24 cellular contexts compared by ENCODE assay signal in genomic region chr7:41574377-41574776, GRCh38.
DNase-seq lines count a peak whose midpoint lies in the region; ATAC-seq lines count a peak whose summit lies in the region.
"Had no signal": no experiment of that assay in that cellular context is flagged by ENCODE, and none has a peak within 500 bp of the region (broad histone marks: within the 10 kb centered on the region; RNA-seq: fewer than 3 reads in every experiment).

No MANE protein-coding gene starts in this region.

- no peak for ATAC-seq in GM21529 (IDR thresholded peaks at IDR 0.05; ENCODE audit: unreplicated experiment)
- no peak for ATAC-seq in activated CD8-positive, alpha-beta T cell treated with anti-CD3 and anti-CD28 coated beads, Interleukin-2, amount 10 ng/mL, durations not matched to agents 7 days and 5 days
- ATAC-seq: CD8-positive, alpha-beta T cell; left cardiac atrium; natural killer cell; sciatic nerve; stimulated activated memory B cell treated with anti-CD40 and anti-IgM and Interleukin-4, amounts not matched to agents 10 μg/mL and 1 μg/mL and 100 μg/mL, for 72 hours had no signal

- CTCF ChIA-PET in activated CD8-positive, alpha-beta T cell treated with anti-CD3 and anti-CD28 coated beads, Interleukin-2, amount 10 ng/mL, durations not matched to agents 7 days and 5 days (lab: Charles Lee) = no interaction called here

- peaks cover 6% of the 10 kb centered on the region for H3K9me3 Mint-ChIP-seq in activated CD8-positive, alpha-beta T cell treated with anti-CD3 and anti-CD28 coated beads, Interleukin-2, amount 10 ng/mL, durations not matched to agents 7 days and 5 days (ENCODE audit: insufficient read depth)
- H3K9me3 Mint-ChIP-seq: activated T-helper 2 cell treated with anti-CD3 and anti-CD28 coated beads, Interferon-gamma antibody, Interleukin-2, Interleukin-4, amounts not matched to agents 10 μg/mL and 5 μg/mL and 100 μg/mL, durations not matched to agents 14 hours and 24 hours and 36 hours; dendritic cell treated with granulocyte-macrophage colony-stimulating factor and Interleukin-4, amounts not matched to agents 40 ng/mL and 50 ng/mL, for 4 days; stimulated activated memory B cell treated with anti-CD40 and anti-IgM and Interleukin-4, amounts not matched to agents 10 μg/mL and 1 μg/mL and 100 μg/mL, for 72 hours had no signal

- DNase-seq in AG08396 (ENCODE audit: low spot score) = peak; percentile 37
- peak; percentile 37 for DNase-seq in HS-5 (ENCODE audit: low read depth)
- peak; percentile 20 for DNase-seq in astrocyte of the hippocampus (ENCODE audit: low read depth, low spot score)
- DNase-seq in glomerular endothelial cell (ENCODE audit: extremely low read depth, low read depth, low spot score) = peak; percentile 77
- no peak for DNase-seq in stimulated activated CD4-positive, alpha-beta T cell treated with anti-CD3 and anti-CD28 coated beads, Interleukin-15, amount 100 ng/mL, for 24 hours
- no peak for DNase-seq in activated CD8-positive, alpha-beta T cell treated with anti-CD3 and anti-CD28 coated beads, Interleukin-2, amount 10 ng/mL, durations not matched to agents 7 days and 5 days
- no peak for DNase-seq in NCI-H128 (lab: John Stamatoyannopoulos, UW; ENCODE audit: unreplicated experiment)
- DNase-seq: ACHN; activated CD4-positive, alpha-beta T cell treated with anti-CD3 and anti-CD28 coated beads, Interleukin-2, amount 10 ng/mL, durations not matched to agents 24 days and 14 days; activated CD8-positive, alpha-beta memory T cell treated with anti-CD3 and anti-CD28 coated beads, Interleukin-2, amount 50 U/mL, for 4 hours; CD8-positive, alpha-beta T cell; left cardiac atrium; MG63; natural killer cell; NCI-H1436 treated with DMSO at 0.1 percent for 48 hours; NCI-H526 treated with DMSO at 0.1 percent for 48 hours; SHP77; T-helper 1 cell had no signal

- H3K36me3 Mint-ChIP-seq in activated CD8-positive, alpha-beta T cell treated with anti-CD3 and anti-CD28 coated beads, Interleukin-2, amount 10 ng/mL, durations not matched to agents 7 days and 5 days (ENCODE audit: low read depth) = no peaks in the 10 kb centered on the region
- H3K36me3 Mint-ChIP-seq: CD8-positive, alpha-beta T cell; mesothelial cell of epicardium; natural killer cell; stimulated activated memory B cell treated with anti-CD40 and anti-IgM and Interleukin-4, amounts not matched to agents 10 μg/mL and 1 μg/mL and 100 μg/mL, for 72 hours had no signal

- no peaks in the 10 kb centered on the region for H3K27me3 Mint-ChIP-seq in activated CD8-positive, alpha-beta T cell treated with anti-CD3 and anti-CD28 coated beads, Interleukin-2, amount 10 ng/mL, durations not matched to agents 7 days and 5 days (ENCODE audit: low read depth)
- H3K27me3 Mint-ChIP-seq: activated CD4-positive, alpha-beta T cell treated with anti-CD3 and anti-CD28 coated beads, Interleukin-2, amount 10 ng/mL, durations not matched to agents 24 days and 14 days; dendritic cell treated with granulocyte-macrophage colony-stimulating factor and Interleukin-4, amounts not matched to agents 40 ng/mL and 50 ng/mL, for 4 days had no signal

- POLR2A ChIA-PET in activated CD8-positive, alpha-beta T cell treated with anti-CD3 and anti-CD28 coated beads, Interleukin-2, amount 10 ng/mL, durations not matched to agents 7 days and 5 days (lab: Charles Lee) = no interaction called here

- no peak overlapping the region for H3K27ac Mint-ChIP-seq in activated CD8-positive, alpha-beta T cell treated with anti-CD3 and anti-CD28 coated beads, Interleukin-2, amount 10 ng/mL, durations not matched to agents 7 days and 5 days
- H3K27ac Mint-ChIP-seq: activated CD4-positive, alpha-beta T cell treated with anti-CD3 and anti-CD28 coated beads, Interleukin-2, amount 10 ng/mL, durations not matched to agents 24 days and 14 days; activated T-helper 2 cell treated with anti-CD3 and anti-CD28 coated beads, Interferon-gamma antibody, Interleukin-2, Interleukin-4, amounts not matched to agents 10 μg/mL and 5 μg/mL and 100 μg/mL, durations not matched to agents 14 hours and 24 hours and 36 hours; CD8-positive, alpha-beta T cell; dendritic cell treated with granulocyte-macrophage colony-stimulating factor and Interleukin-4, amounts not matched to agents 40 ng/mL and 50 ng/mL, for 4 days; mesothelial cell of epicardium; natural killer cell; stimulated activated memory B cell treated with anti-CD40 and anti-IgM and Interleukin-4, amounts not matched to agents 10 μg/mL and 1 μg/mL and 100 μg/mL, for 72 hours had no signal

- H3K4me3 Mint-ChIP-seq in activated CD8-positive, alpha-beta T cell treated with anti-CD3 and anti-CD28 coated beads, Interleukin-2, amount 10 ng/mL, durations not matched to agents 7 days and 5 days = no peak overlapping the region
- H3K4me3 Mint-ChIP-seq: activated CD4-positive, alpha-beta T cell treated with anti-CD3 and anti-CD28 coated beads, Interleukin-2, amount 10 ng/mL, durations not matched to agents 24 days and 14 days; CD8-positive, alpha-beta T cell; dendritic cell treated with granulocyte-macrophage colony-stimulating factor and Interleukin-4, amounts not matched to agents 40 ng/mL and 50 ng/mL, for 4 days; mesothelial cell of epicardium; natural killer cell; stimulated activated memory B cell treated with anti-CD40 and anti-IgM and Interleukin-4, amounts not matched to agents 10 μg/mL and 1 μg/mL and 100 μg/mL, for 72 hours had no signal

- no peaks in the 10 kb centered on the region for H3K4me1 Mint-ChIP-seq in activated CD8-positive, alpha-beta T cell treated with anti-CD3 and anti-CD28 coated beads, Interleukin-2, amount 10 ng/mL, durations not matched to agents 7 days and 5 days (ENCODE audit: low read depth)
- H3K4me1 Mint-ChIP-seq: activated CD4-positive, alpha-beta T cell treated with anti-CD3 and anti-CD28 coated beads, Interleukin-2, amount 10 ng/mL, durations not matched to agents 24 days and 14 days; natural killer cell; stimulated activated memory B cell treated with anti-CD40 and anti-IgM and Interleukin-4, amounts not matched to agents 10 μg/mL and 1 μg/mL and 100 μg/mL, for 72 hours had no signal

Comparison
In these comparisons a context has a peak if more than half of its experiments do, and no peak if none do; other contexts are left out.
1. DNase-seq: peak in AG08396 (single experiment), HS-5 (single experiment), astrocyte of the hippocampus (single experiment) and glomerular endothelial cell (single experiment); none in stimulated activated CD4-positive, alpha-beta T cell treated with anti-CD3 and anti-CD28 coated beads, Interleukin-15, amount 100 ng/mL, for 24 hours (single experiment), activated CD8-positive, alpha-beta T cell treated with anti-CD3 and anti-CD28 coated beads, Interleukin-2, amount 10 ng/mL, durations not matched to agents 7 days and 5 days (single experiment) and NCI-H128 (single experiment).